Comparison of ENCODE assay signal across 8 cellular contexts in genomic region chr19:39237200-39238184, GRCh38.
DNase-seq lines count a peak whose midpoint lies in the region; ATAC-seq and TF ChIP-seq lines count a peak whose summit lies in the region.

No MANE protein-coding gene starts in this region.

- no peak for ATAC-seq in HG02973 (IDR thresholded peaks at IDR 0.05; ENCODE audit: unreplicated experiment)

- no peak for TF ChIP-seq CTCF in coronary artery (IDR thresholded peaks at IDR 0.05)

- peaks cover 45% of the 10 kb centered on the region for H3K4me1 ChIP-seq in BLaER1
- H3K4me1 ChIP-seq in mucosa of stomach (ENCODE audit: control insufficient read depth, insufficient read depth, low read length) = peaks cover 10% of the 10 kb centered on the region

- peak overlapping the region; percentile 69 for H3K4me3 Mint-ChIP-seq in activated T-cell treated with anti-CD3 and anti-CD28 coated beads, Interleukin-2, amount 50 U/mL, for 24 hours

- no peaks in the 10 kb centered on the region for H3K9me3 Mint-ChIP-seq in activated T-cell treated with anti-CD3 and anti-CD28 coated beads, Interleukin-2, amount 50 U/mL, for 24 hours

- H3K36me3 ChIP-seq in BLaER1 (no peaks in the 10 kb centered on the region), mucosa of stomach (ENCODE audit: control insufficient read depth, insufficient read depth, low read length) (no peaks in the 10 kb centered on the region)

- H3K27ac ChIP-seq in BLaER1 (peak overlapping the region; percentile 64), coronary artery (no peak overlapping the region)

- peak overlapping the region; percentile 41; the same call in 1 of the 2 replicates for H3K4me3 ChIP-seq in BLaER1
- H3K4me3 ChIP-seq in mucosa of stomach (ENCODE audit: low read length) = no peak overlapping the region
- no peak overlapping the region for H3K4me3 ChIP-seq in coronary artery

- H3K27me3 ChIP-seq in BLaER1 (no peaks in the 10 kb centered on the region), mucosa of stomach (ENCODE audit: control insufficient read depth, insufficient read depth, low read length) (no peaks in the 10 kb centered on the region)

- H3K9ac ChIP-seq in BLaER1 (peak overlapping the region; percentile 34; the same call in 1 of the 2 replicates), mucosa of stomach (ENCODE audit: low read length) (peak overlapping the region; percentile 53)

- H3K4me1 Mint-ChIP-seq in activated T-cell treated with anti-CD3 and anti-CD28 coated beads, Interleukin-2, amount 50 U/mL, for 24 hours (ENCODE audit: low read depth) = peaks cover 26% of the 10 kb centered on the region

- H4K20me1 ChIP-seq in BLaER1 = no peaks in the 10 kb centered on the region

- peak overlapping the region; percentile 81 for H3K4me2 ChIP-seq in BLaER1

- peak overlapping the region; percentile 90 for H3K27ac Mint-ChIP-seq in activated T-cell treated with anti-CD3 and anti-CD28 coated beads, Interleukin-2, amount 50 U/mL, for 24 hours

- DNase-seq in NCI-H2196 treated with DMSO at 0.1 percent for 48 hours (lab: John Stamatoyannopoulos, UW; ENCODE audit: unreplicated experiment) = peak; percentile 75
- peak; percentile 72 for DNase-seq in activated T-cell treated with anti-CD3 and anti-CD28 coated beads, Interleukin-2, amount 50 U/mL, for 24 hours
- DNase-seq in NCI-H524 treated with DMSO at 0.1 percent for 48 hours (lab: John Stamatoyannopoulos, UW) = no peak
- no peak for DNase-seq in coronary artery (ENCODE audit: low spot score)

- H3K27me3 Mint-ChIP-seq in activated T-cell treated with anti-CD3 and anti-CD28 coated beads, Interleukin-2, amount 50 U/mL, for 24 hours = no peaks in the 10 kb centered on the region

- H3K36me3 Mint-ChIP-seq in activated T-cell treated with anti-CD3 and anti-CD28 coated beads, Interleukin-2, amount 50 U/mL, for 24 hours (ENCODE audit: low read depth) = no peaks in the 10 kb centered on the region

- TF ChIP-seq POLR2A in GM19099 (IDR thresholded peaks at IDR 0.05; ENCODE audit: extremely low read depth, insufficient read length, low read depth) = peak; percentile 18

- no peaks in the 10 kb centered on the region for H3K9me3 ChIP-seq in BLaER1
- no peaks in the 10 kb centered on the region for H3K9me3 ChIP-seq in mucosa of stomach (ENCODE audit: control insufficient read depth, low read length)

Comparison
In these comparisons a context has a peak if more than half of its experiments do, and no peak if none do; other contexts are left out.
1. DNase-seq: peak in NCI-H2196 treated with DMSO at 0.1 percent for 48 hours (single experiment) and activated T-cell treated with anti-CD3 and anti-CD28 coated beads, Interleukin-2, amount 50 U/mL, for 24 hours (single experiment); none in NCI-H524 treated with DMSO at 0.1 percent for 48 hours (single experiment) and coronary artery (single experiment).